ENCODE assay signal across 8 cellular contexts in genomic region chr14:100108042-100108825, GRCh38. TPM values are rescaled to one million over a fixed set of nuclear protein-coding genes. Genes with fewer than 3 reads are reported as not detected.
A peak's percentile ranks its signal among the peaks of the same experiment; 100 is the strongest.
DNase-seq lines count a peak whose midpoint lies in the region; ATAC-seq and TF ChIP-seq lines count a peak whose summit lies in the region.

No MANE protein-coding gene starts in this region.

- no peak overlapping the region for H2BK5ac ChIP-seq in mesendoderm (ENCODE audit: low read length)

- no peaks in the 10 kb centered on the region for H3K79me2 ChIP-seq in mesendoderm (ENCODE audit: control insufficient read depth, insufficient read depth, low read length)

- H3K4me2 ChIP-seq in mesendoderm (ENCODE audit: low read length): no peak overlapping the region

- no peak overlapping the region for H3K56ac ChIP-seq in mesendoderm (ENCODE audit: low read length)

- no peak overlapping the region for H4K8ac ChIP-seq in mesendoderm (ENCODE audit: low read depth, low read length)

- DNase-seq in AG09319 (ENCODE audit: extremely low read depth, low read depth) (peak; percentile 32), NCI-H774 (lab: John Stamatoyannopoulos, UW) (peak; percentile 54), mesendoderm (peak; percentile 88)
- peak; percentile 79 to 82 for DNase-seq in activated CD8-positive, alpha-beta memory T cell treated with anti-CD3 and anti-CD28 coated beads for 1 hour (ENCODE audit: extremely low read depth in 1 of 2, low read depth in 1 of 2)
- peak; percentile 86 for DNase-seq in effector CD8-positive, alpha-beta T cell (lab: John Stamatoyannopoulos, UW)
- peak; percentile 84 for DNase-seq in stimulated activated CD8-positive, alpha-beta memory T cell treated with anti-CD3 and anti-CD28 coated beads, Interleukin-4, amount 100 ng/mL, for 24 hours (ENCODE audit: low read depth)

- H3K4me3 ChIP-seq in mesendoderm (ENCODE audit: low read length): no peak overlapping the region

- no peaks in the 10 kb centered on the region for H3K79me1 ChIP-seq in mesendoderm (ENCODE audit: low read length)

- H2BK120ac ChIP-seq in mesendoderm (ENCODE audit: low read depth, low read length): no peak overlapping the region

- no peaks in the 10 kb centered on the region for H3K36me3 ChIP-seq in mesendoderm (ENCODE audit: control insufficient read depth, insufficient read depth, low read length)

- ATAC-seq in GM18909 (IDR thresholded peaks at IDR 0.05; ENCODE audit: poor library complexity, unreplicated experiment) (peak; percentile 77), HG03457 (IDR thresholded peaks at IDR 0.05; ENCODE audit: unreplicated experiment) (peak; percentile 68)

- no peak overlapping the region for H3K27ac ChIP-seq in mesendoderm (ENCODE audit: low read depth, low read length)

- H3K18ac ChIP-seq in mesendoderm (ENCODE audit: low read length): no peak overlapping the region

- H2AK5ac ChIP-seq in mesendoderm (ENCODE audit: low read length): no peak overlapping the region

- H3K23ac ChIP-seq in mesendoderm (ENCODE audit: low read length): no peak overlapping the region

- no peaks in the 10 kb centered on the region for H3K27me3 ChIP-seq in mesendoderm (ENCODE audit: insufficient read depth, low read length, poor library complexity)

- no peak overlapping the region for H4K5ac ChIP-seq in mesendoderm (ENCODE audit: low read length)

- no peaks in the 10 kb centered on the region for H3K4me1 ChIP-seq in mesendoderm (ENCODE audit: control insufficient read depth, low read depth, low read length)

- peak; percentile 92 for TF ChIP-seq CTCF in AG09319 (IDR thresholded peaks at IDR 0.05; ENCODE audit: low read depth, low read length)

- no CpG with 5 or more reads among the region's 13 CpGs for WGBS in mesendoderm (ENCODE audit: extremely low coverage, insufficient coverage, low lambda C conversion rate)

- H3K4ac ChIP-seq in mesendoderm (ENCODE audit: low read depth, low read length): no peak overlapping the region

- peak overlapping the region; percentile 27 for H3K9ac ChIP-seq in mesendoderm (ENCODE audit: low read length)

- H2BK15ac ChIP-seq in mesendoderm (replicated peaks; ENCODE audit: low read depth): no peak overlapping the region

RNA-seq across cellular contexts. Expression of gene EVL, which starts 43.0 kb away (rescaled TPM):
- 25.6 TPM for polyA plus RNA-seq in mesendoderm (2013, experiment 1 of 2)
- polyA plus RNA-seq in mesendoderm (2013, experiment 2 of 2): 26.2 TPM

RNA-seq across cellular contexts. Expression of gene DEGS2, which starts 51.2 kb away (rescaled TPM):
- 0.03 TPM for polyA plus RNA-seq in mesendoderm (2013, experiment 1 of 2)
- 0.03 TPM for polyA plus RNA-seq in mesendoderm (2013, experiment 2 of 2)

Comparison
In these comparisons a context has a peak if more than half of its experiments do, and no peak if none do; other contexts are left out.
1. DNase-seq: peak in every context shown above with its lines; median percentile 88 in mesendoderm; 86 in effector CD8-positive, alpha-beta T cell; 84 in stimulated activated CD8-positive, alpha-beta memory T cell treated with anti-CD3 and anti-CD28 coated beads, Interleukin-4, amount 100 ng/mL, for 24 hours; 80 in activated CD8-positive, alpha-beta memory T cell treated with anti-CD3 and anti-CD28 coated beads for 1 hour; 54 in NCI-H774; 32 in AG09319.